In the genomic region with DNA sequence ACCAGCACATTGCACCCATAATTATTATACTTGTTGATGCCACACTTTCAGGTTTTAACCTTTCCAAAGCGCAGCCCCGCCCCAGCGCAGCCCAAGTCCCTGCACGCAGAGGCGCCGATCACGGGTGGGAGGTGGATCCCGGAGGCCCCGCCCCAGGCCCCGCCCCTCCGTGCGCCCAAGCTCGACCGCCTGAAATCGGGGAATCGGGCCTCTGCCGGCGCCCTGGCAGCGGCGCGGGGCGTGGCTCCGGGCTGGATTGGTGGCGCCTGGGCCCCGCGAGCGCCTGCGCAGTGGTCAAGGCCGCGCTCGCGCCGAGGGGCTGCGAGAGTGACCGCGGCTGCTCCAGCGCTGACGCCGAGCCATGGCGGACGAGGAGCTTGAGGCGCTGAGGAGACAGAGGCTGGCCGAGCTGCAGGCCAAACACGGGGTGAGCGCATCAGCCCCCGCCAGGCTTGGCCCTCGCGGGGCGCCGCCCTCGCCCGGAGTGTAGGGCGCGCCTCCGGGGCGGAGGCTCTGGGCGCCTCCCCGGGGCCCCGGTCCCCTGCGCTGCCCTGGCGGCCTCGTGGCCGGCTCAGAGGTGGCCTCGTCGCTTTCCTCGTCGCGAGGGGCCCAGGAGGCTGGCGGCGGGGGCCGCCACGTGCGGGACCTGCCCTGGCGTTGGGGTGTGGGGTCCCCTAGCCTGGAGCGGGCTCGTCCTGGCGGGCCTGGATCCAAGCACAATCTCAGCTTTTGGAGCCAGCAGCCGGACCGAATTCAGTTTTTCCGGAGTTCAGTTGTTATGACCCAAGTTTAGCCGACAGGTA, we compare ENCODE assay signal across 8 cellular contexts. TPM values are rescaled to one million over a fixed set of nuclear protein-coding genes. Genes with fewer than 3 reads are reported as not detected.
DNase-seq lines count a peak whose midpoint lies in the region; TF ChIP-seq lines count a peak whose summit lies in the region.

A gene with protein sequence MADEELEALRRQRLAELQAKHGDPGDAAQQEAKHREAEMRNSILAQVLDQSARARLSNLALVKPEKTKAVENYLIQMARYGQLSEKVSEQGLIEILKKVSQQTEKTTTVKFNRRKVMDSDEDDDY (plus strand): TSS at position 290 of the 803 bp plus-strand sequence. CDS start 72 bp downstream, at position 362.

- CTCF ChIA-PET in activated CD8-positive, alpha-beta memory T cell treated with anti-CD3 and anti-CD28 coated beads for 36 hours (lab: Charles Lee) = interaction anchor here (0.7 to 1.2 kb wide), 2 partner anchors 11 to 1229 kb away, joined by 3 to 5 read pairs; no protein-coding TSS in a partner anchor

- POLR2A ChIA-PET in activated CD8-positive, alpha-beta memory T cell treated with anti-CD3 and anti-CD28 coated beads for 36 hours (lab: Charles Lee) = interaction anchor here (0.6 to 1.0 kb wide), 4 partner anchors 111 to 236 kb away, joined by 3 to 4 read pairs (median 3); a partner anchor contains a TSS

- no peak for TF ChIP-seq CTCF in GM20000 (IDR thresholded peaks at IDR 0.05; ENCODE audit: extremely low read depth, missing control alignments)

- DNase-seq in COLO668 (lab: John Stamatoyannopoulos, UW; ENCODE audit: unreplicated experiment) (peak; percentile 98), GM20000 (ENCODE audit: low spot score) (peak; percentile 99), HS-5 (ENCODE audit: low read depth) (peak; percentile 69), NK-92 (lab: John Stamatoyannopoulos, UW; ENCODE audit: unreplicated experiment) (peak; percentile 64), lung microvascular endothelial cell (ENCODE audit: low read depth in 2 of 2) (peak; percentile 95 to 97)
- DNase-seq in effector CD8-positive, alpha-beta T cell (lab: John Stamatoyannopoulos, UW) = peak; percentile 95
- peak; percentile 94 to 98 (median 96) for DNase-seq in stimulated activated CD4-positive, alpha-beta T cell treated with anti-CD3 and anti-CD28 coated beads, TNF-alpha, amount 100 ng/mL, for 4 hours (ENCODE audit: low read depth in 3 of 3)

RNA-seq across cellular contexts. Expression of the gene that starts here (rescaled TPM):
- 100 to 1,000 TPM; 286 to 287 TPM for total RNA-seq in activated CD8-positive, alpha-beta memory T cell treated with anti-CD3 and anti-CD28 coated beads for 36 hours
- 70.6 and 76.6 TPM in 2 replicates for total RNA-seq in lung microvascular endothelial cell

Comparison
In these comparisons a context has a peak if more than half of its experiments do, and no peak if none do; other contexts are left out.
1. Peak in every context shown above with its lines: DNase-seq.